Comparison of ENCODE assay signal across 23 cellular contexts in genomic region chr11:80417681-80418080, GRCh38.
"Had no signal": no experiment of that assay in that cellular context is flagged by ENCODE, and none has a peak within 500 bp of the region (broad histone marks: within the 10 kb centered on the region; RNA-seq: fewer than 3 reads in every experiment).

No MANE protein-coding gene starts in this region.

- H3K4me3 ChIP-seq: left lung, ovary, psoas muscle, tibial nerve had no signal

- H3K27ac Mint-ChIP-seq: activated CD4-positive, alpha-beta memory T cell treated with anti-CD3 and anti-CD28 coated beads for 36 hours; activated CD8-positive, alpha-beta memory T cell treated with anti-CD3 and anti-CD28 coated beads, Interleukin-2, amount 10 ng/mL, durations not matched to agents 7 days and 5 days; activated naive CD8-positive, alpha-beta T cell treated with anti-CD3 and anti-CD28 coated beads for 36 hours; activated T-helper 17 cell treated with anti-CD3 and anti-CD28 coated beads, Interleukin-2, amount 50 U/mL, for 72 hours; effector memory CD8-positive, alpha-beta T cell; stimulated activated naive CD8-positive, alpha-beta T cell treated with anti-CD3 and anti-CD28 coated beads, Interleukin-15, Interleukin-2, amounts not matched to agents 100 ng/mL and 50 ng/mL, for 24 hours; T-cell; WTC11 had no signal

- H3K4me3 Mint-ChIP-seq: activated CD4-positive, alpha-beta memory T cell treated with anti-CD3 and anti-CD28 coated beads for 36 hours; activated CD8-positive, alpha-beta memory T cell treated with anti-CD3 and anti-CD28 coated beads, Interleukin-2, amount 10 ng/mL, durations not matched to agents 7 days and 5 days; activated naive CD8-positive, alpha-beta T cell treated with anti-CD3 and anti-CD28 coated beads for 36 hours; activated T-helper 17 cell treated with anti-CD3 and anti-CD28 coated beads, Interleukin-2, amount 50 U/mL, for 72 hours; effector memory CD8-positive, alpha-beta T cell; stimulated activated naive CD8-positive, alpha-beta T cell treated with anti-CD3 and anti-CD28 coated beads, Interleukin-15, Interleukin-2, amounts not matched to agents 100 ng/mL and 50 ng/mL, for 24 hours; T-cell; WTC11 had no signal

- H3K4me1 Mint-ChIP-seq: activated CD8-positive, alpha-beta memory T cell treated with anti-CD3 and anti-CD28 coated beads, Interleukin-2, amount 10 ng/mL, durations not matched to agents 7 days and 5 days; activated naive CD8-positive, alpha-beta T cell treated with anti-CD3 and anti-CD28 coated beads for 36 hours; activated T-helper 17 cell treated with anti-CD3 and anti-CD28 coated beads, Interleukin-2, amount 50 U/mL, for 72 hours; T-cell had no signal

- H3K36me3 Mint-ChIP-seq: activated CD4-positive, alpha-beta memory T cell treated with anti-CD3 and anti-CD28 coated beads for 36 hours; activated CD8-positive, alpha-beta memory T cell treated with anti-CD3 and anti-CD28 coated beads, Interleukin-2, amount 10 ng/mL, durations not matched to agents 7 days and 5 days; activated naive CD8-positive, alpha-beta T cell treated with anti-CD3 and anti-CD28 coated beads for 36 hours; T-cell; WTC11 had no signal

- H3K27me3 Mint-ChIP-seq: activated CD4-positive, alpha-beta memory T cell treated with anti-CD3 and anti-CD28 coated beads for 36 hours; activated CD8-positive, alpha-beta memory T cell treated with anti-CD3 and anti-CD28 coated beads, Interleukin-2, amount 10 ng/mL, durations not matched to agents 7 days and 5 days; activated naive CD8-positive, alpha-beta T cell treated with anti-CD3 and anti-CD28 coated beads for 36 hours; activated T-helper 17 cell treated with anti-CD3 and anti-CD28 coated beads, Interleukin-2, amount 50 U/mL, for 72 hours; effector memory CD8-positive, alpha-beta T cell; stimulated activated naive CD8-positive, alpha-beta T cell treated with anti-CD3 and anti-CD28 coated beads, Interleukin-15, Interleukin-2, amounts not matched to agents 100 ng/mL and 50 ng/mL, for 24 hours; T-cell had no signal

- FAIRE-seq: keratinocyte, urothelium cell line had no signal

- ATAC-seq: activated CD8-positive, alpha-beta memory T cell treated with anti-CD3 and anti-CD28 coated beads, Interleukin-2, amount 10 ng/mL, durations not matched to agents 7 days and 5 days; activated T-helper 17 cell treated with anti-CD3 and anti-CD28 coated beads, Interleukin-2, amount 50 U/mL, for 72 hours; effector memory CD8-positive, alpha-beta T cell; left lung; psoas muscle; right cardiac atrium; T-cell; WTC11 had no signal

- H3K36me3 ChIP-seq: left lung, ovary, tibial nerve had no signal

- H3K27ac ChIP-seq: left lung, ovary, psoas muscle, tibial nerve had no signal

- DNase-seq: activated CD4-positive, alpha-beta memory T cell treated with anti-CD3 and anti-CD28 coated beads for 36 hours; activated CD4-positive, alpha-beta T cell treated with anti-CD3 and anti-CD28 coated beads for 4 hours; activated CD8-positive, alpha-beta memory T cell treated with anti-CD3 and anti-CD28 coated beads, Interleukin-2, amount 10 ng/mL, durations not matched to agents 7 days and 5 days; activated naive CD4-positive, alpha-beta T cell; activated naive CD8-positive, alpha-beta T cell treated with anti-CD3 and anti-CD28 coated beads for 36 hours; activated T-cell treated with anti-CD3 and anti-CD28 coated beads, Interleukin-2, amount 50 U/mL, for 1 hour; amygdala; dermis blood vessel endothelial cell; effector memory CD8-positive, alpha-beta T cell; foreskin melanocyte; glutamatergic neuron; hippocampal formation; left lung; ovary; psoas muscle; right cardiac atrium; T-cell had no signal

- H3K9me3 Mint-ChIP-seq: WTC11 had no signal

- H3K27me3 ChIP-seq: left lung, ovary, tibial nerve had no signal

- H3K4me1 ChIP-seq: left lung, psoas muscle, tibial nerve had no signal

- H3K9me3 ChIP-seq: left lung, ovary, psoas muscle, tibial nerve had no signal
